In genomic region chr7:26061340-26062239, GRCh38 we compare ENCODE assay signal across 8 cellular contexts.
DNase-seq lines count a peak whose midpoint lies in the region; ATAC-seq lines count a peak whose summit lies in the region.

No MANE protein-coding gene starts in this region.

- no peaks in the 10 kb centered on the region for H3K36me3 Mint-ChIP-seq in T-cell

- DNase-seq in AML-193 (lab: John Stamatoyannopoulos, UW) (peak; percentile 41 to 50), NCI-H1436 treated with DMSO at 0.1 percent for 48 hours (lab: John Stamatoyannopoulos, UW) (peak; percentile 39), T-cell (peak; percentile 10 to 72 (median 56)), amniotic epithelial cell (ENCODE audit: low read depth) (peak; percentile 23), iPS-NIHi11 (ENCODE audit: low spot score) (peak; percentile 86)
- DNase-seq in stimulated activated CD4-positive, alpha-beta T cell treated with anti-CD3 and anti-CD28 coated beads, Interleukin-2, amount 100 ng/mL, for 24 hours, result peak; percentile 79 to 80

- ATAC-seq in GM19438 (IDR thresholded peaks at IDR 0.05; ENCODE audit: low read depth, unreplicated experiment) (peak; percentile 66), T-cell (replicated peaks in 1 of 4) (peak; percentile 75 to 84 (median 80)), HG02610 (IDR thresholded peaks at IDR 0.05; ENCODE audit: unreplicated experiment) (no peak)

- H3K4me3 Mint-ChIP-seq in T-cell, result no peak overlapping the region

- H3K27me3 Mint-ChIP-seq in T-cell, result peaks cover 29 to 36% of the 10 kb centered on the region in 2 donors

- H3K27ac Mint-ChIP-seq in T-cell, result no peak overlapping the region

- CTCF ChIA-PET in T-cell (lab: Charles Lee), result interaction anchor here (1.2 to 2.3 kb wide), 3 partner anchors 167 to 169 kb away, joined by 7 to 14 read pairs (median 10); no protein-coding TSS in a partner anchor

- H3K9me3 Mint-ChIP-seq in T-cell, result no peaks in the 10 kb centered on the region

- peaks cover 2 to 8% (median 4%) of the 10 kb centered on the region in 3 donors for H3K4me1 Mint-ChIP-seq in T-cell

- POLR2A ChIA-PET in T-cell (lab: Charles Lee), result no interaction called here

Comparison
In these comparisons a context has a peak if more than half of its experiments do, and no peak if none do; other contexts are left out.
1. DNase-seq: peak in every context shown above with its lines; median percentile 86 in iPS-NIHi11; 80 in stimulated activated CD4-positive, alpha-beta T cell treated with anti-CD3 and anti-CD28 coated beads, Interleukin-2, amount 100 ng/mL, for 24 hours; 56 in T-cell; 46 in AML-193; 39 in NCI-H1436 treated with DMSO at 0.1 percent for 48 hours; 23 in amniotic epithelial cell.